In genomic region chr20:54194724-54195438, GRCh38 we compare ENCODE assay signal across 2 cellular contexts.
TF ChIP-seq lines count a peak whose summit lies in the region.

No MANE protein-coding gene starts in this region.

TF ChIP-seq in GM12878, 131 proteins besides CTCF, POLR2A, EP300 and RAD21:
- TF ChIP-seq RBBP5 (conservative IDR thresholded peaks at IDR 0.05) (no peak), NRF1 (conservative IDR thresholded peaks at IDR 0.05; ENCODE audit: low read depth, low read length) (no peak), ZNF687 (IDR thresholded peaks at IDR 0.05) (no peak), NFXL1 (IDR thresholded peaks at IDR 0.05; ENCODE audit: borderline replicate concordance) (peak; percentile 68; the same call in 1 of the 2 replicates), ETV6 (conservative IDR thresholded peaks at IDR 0.05 in 1 of 2, IDR thresholded peaks at IDR 0.05 in 1 of 2; ENCODE audit: borderline replicate concordance in 1 of 2, low read depth in 1 of 2) (peak in 1 of 2 experiments; percentile 97; a peak in 2 of 4 replicates)

TF ChIP-seq in GM12891, 5 proteins besides CTCF, POLR2A, EP300 and RAD21:
- no peak for TF ChIP-seq POLR2AphosphoS5 (IDR thresholded peaks at IDR 0.05; ENCODE audit: low read depth, low read length)
- no peak for TF ChIP-seq PAX5 (IDR thresholded peaks at IDR 0.05; ENCODE audit: insufficient read depth, low read length, severe bottlenecking)
TF ChIP-seq in GM12891: peak in this region for 0.
